In the genomic region with DNA sequence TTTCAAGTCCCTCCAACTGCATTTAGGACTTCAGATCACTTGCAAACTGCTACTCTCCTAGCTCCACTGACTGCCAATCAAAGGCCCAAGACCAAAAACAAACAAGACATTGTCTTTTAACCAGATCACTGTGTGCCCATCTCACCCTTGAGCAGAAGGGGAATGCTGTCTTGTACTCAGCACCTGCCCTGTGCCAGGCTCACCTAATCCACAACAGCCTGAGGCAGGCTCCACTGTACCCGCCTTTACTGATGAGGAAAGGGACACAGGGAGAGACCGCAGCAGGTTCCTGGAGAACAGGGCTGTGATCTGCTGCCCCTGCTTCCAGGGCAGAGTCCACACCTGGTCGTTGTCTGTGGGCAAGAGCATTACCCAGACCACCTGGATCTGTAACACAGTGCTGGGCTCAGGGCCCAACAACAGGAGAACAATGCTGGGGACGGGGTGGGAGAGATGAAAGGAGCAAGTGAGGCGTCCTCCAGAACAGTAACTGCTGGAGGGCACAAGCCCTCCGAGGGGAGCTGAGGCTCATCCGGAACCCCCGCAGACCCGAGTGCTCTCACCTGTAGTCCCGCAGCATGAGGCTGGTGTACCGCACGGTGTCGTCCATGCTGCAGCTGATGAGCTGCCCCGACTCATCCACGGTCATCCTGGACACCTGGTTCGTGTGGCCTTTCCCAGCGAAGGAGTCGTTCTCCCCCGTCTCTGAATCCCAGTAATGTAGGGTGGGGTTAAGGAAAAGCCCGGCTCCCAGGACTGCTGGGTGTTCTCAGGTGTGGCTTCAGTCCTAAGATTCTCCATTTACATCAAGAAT, we compare ENCODE assay signal across 12 cellular contexts. TPM values are rescaled to one million over a fixed set of nuclear protein-coding genes. Genes with fewer than 3 reads are reported as not detected.
DNase-seq lines count a peak whose midpoint lies in the region; ATAC-seq and TF ChIP-seq lines count a peak whose summit lies in the region.
"Had no signal": no experiment of that assay in that cellular context is flagged by ENCODE, and none has a peak within 500 bp of the region (broad histone marks: within the 10 kb centered on the region; RNA-seq: fewer than 3 reads in every experiment).

No MANE protein-coding gene starts in this region.

- CTCF ChIA-PET in activated CD4-positive, alpha-beta T cell treated with anti-CD3 and anti-CD28 coated beads for 36 hours (lab: Charles Lee), result no interaction called here
- CTCF ChIA-PET in RWPE1 (lab: Yijun Ruan, JAX), result no interaction called here

- no peaks in the 10 kb centered on the region for H3K4me1 Mint-ChIP-seq in activated CD4-positive, alpha-beta T cell treated with anti-CD3 and anti-CD28 coated beads for 36 hours
- no peaks in the 10 kb centered on the region for H3K4me1 Mint-ChIP-seq in glutamatergic neuron (ENCODE audit: low read depth, unreplicated experiment)

- no peak for ATAC-seq in activated CD4-positive, alpha-beta T cell treated with anti-CD3 and anti-CD28 coated beads for 36 hours
- ATAC-seq in sciatic nerve, result no peak
- ATAC-seq in GM19463 (IDR thresholded peaks at IDR 0.05; ENCODE audit: unreplicated experiment), result no peak
- ATAC-seq in GM21529 (IDR thresholded peaks at IDR 0.05; ENCODE audit: unreplicated experiment), result no peak

- H3K9me3 Mint-ChIP-seq in activated CD4-positive, alpha-beta T cell treated with anti-CD3 and anti-CD28 coated beads for 36 hours (ENCODE audit: low read depth), result no peaks in the 10 kb centered on the region
- H3K9me3 Mint-ChIP-seq in glutamatergic neuron (ENCODE audit: unreplicated experiment), result no peaks in the 10 kb centered on the region
- H3K9me3 Mint-ChIP-seq: nephron progenitor cell had no signal

- no peak for DNase-seq in activated CD4-positive, alpha-beta T cell treated with anti-CD3 and anti-CD28 coated beads for 36 hours
- DNase-seq in activated CD4-positive, alpha-beta T cell treated with anti-CD3 and anti-CD28 coated beads, Interleukin-2, amount 50 U/mL, for 4 hours, result no peak
- no peak for DNase-seq in RWPE1 (ENCODE audit: low spot score)
- DNase-seq in glutamatergic neuron, result peak; percentile 8
- peak; percentile 47 for DNase-seq in sciatic nerve (ENCODE audit: low spot score)
- DNase-seq in NOMO-1 treated with DMSO at 0.1 percent for 48 hours (lab: John Stamatoyannopoulos, UW; ENCODE audit: unreplicated experiment), result no peak
- DNase-seq: activated CD4-positive, alpha-beta T cell treated with anti-CD3 and anti-CD28 coated beads for 1 hour; nephron progenitor cell had no signal

- TF ChIP-seq CTCF in RWPE1 (conservative IDR thresholded peaks at IDR 0.05; ENCODE audit: low read depth), result no peak
- TF ChIP-seq CTCF in glutamatergic neuron (IDR thresholded peaks at IDR 0.05; ENCODE audit: partially characterized antibody, unreplicated experiment), result no peak

- no peak overlapping the region for H3K4me3 Mint-ChIP-seq in activated CD4-positive, alpha-beta T cell treated with anti-CD3 and anti-CD28 coated beads for 36 hours
- no peak overlapping the region for H3K4me3 Mint-ChIP-seq in glutamatergic neuron (ENCODE audit: unreplicated experiment)
- H3K4me3 Mint-ChIP-seq: nephron progenitor cell had no signal

- POLR2A ChIA-PET in activated CD4-positive, alpha-beta T cell treated with anti-CD3 and anti-CD28 coated beads for 36 hours (lab: Charles Lee), result no interaction called here
- POLR2A ChIA-PET in RWPE1 (lab: Yijun Ruan, JAX; ENCODE audit: low non-redundant PET), result no interaction called here

- peak overlapping the region; percentile 14; the same call in 1 of the 2 replicates for H3K27ac ChIP-seq in RWPE1
- H3K27ac ChIP-seq: skin epidermis, thyroid gland had no signal

- no peaks in the 10 kb centered on the region for H3K27me3 Mint-ChIP-seq in activated CD4-positive, alpha-beta T cell treated with anti-CD3 and anti-CD28 coated beads for 36 hours
- peaks cover 2% of the 10 kb centered on the region for H3K27me3 Mint-ChIP-seq in glutamatergic neuron (ENCODE audit: unreplicated experiment)

- intact Hi-C loops in activated CD4-positive, alpha-beta T cell treated with anti-CD3 and anti-CD28 coated beads for 36 hours (cut with DNase I, micrococcal nuclease), result no loop called here
- intact Hi-C loops in sciatic nerve (cut with DNase I), result no loop called here

- peaks cover 57% of the 10 kb centered on the region for H3K36me3 Mint-ChIP-seq in activated CD4-positive, alpha-beta T cell treated with anti-CD3 and anti-CD28 coated beads for 36 hours (ENCODE audit: low read depth)
- no peaks in the 10 kb centered on the region for H3K36me3 Mint-ChIP-seq in glutamatergic neuron (ENCODE audit: unreplicated experiment)

- H3K27ac Mint-ChIP-seq in activated CD4-positive, alpha-beta T cell treated with anti-CD3 and anti-CD28 coated beads for 36 hours, result peak overlapping the region; percentile 59
- H3K27ac Mint-ChIP-seq in glutamatergic neuron (ENCODE audit: unreplicated experiment), result no peak overlapping the region
- H3K27ac Mint-ChIP-seq: nephron progenitor cell had no signal

RNA-seq across cellular contexts. Expression of a gene that starts 33.9 kb away (rescaled TPM):
- 100 to 1,000 TPM; 308 to 354 TPM for total RNA-seq in activated CD4-positive, alpha-beta T cell treated with anti-CD3 and anti-CD28 coated beads for 36 hours
- total RNA-seq in glutamatergic neuron (ENCODE audit: unreplicated experiment), result 161 TPM
- 264 TPM for total RNA-seq in sciatic nerve

Comparison
In these comparisons a context has a peak if more than half of its experiments do, and no peak if none do; other contexts are left out.
1. DNase-seq: peak in glutamatergic neuron (single experiment) and sciatic nerve (single experiment); none in activated CD4-positive, alpha-beta T cell treated with anti-CD3 and anti-CD28 coated beads for 36 hours (single experiment), activated CD4-positive, alpha-beta T cell treated with anti-CD3 and anti-CD28 coated beads, Interleukin-2, amount 50 U/mL, for 4 hours (0 of 2), RWPE1 (single experiment) and NOMO-1 treated with DMSO at 0.1 percent for 48 hours (single experiment).